ENCODE assay signal across 31 cellular contexts in the genomic region with DNA sequence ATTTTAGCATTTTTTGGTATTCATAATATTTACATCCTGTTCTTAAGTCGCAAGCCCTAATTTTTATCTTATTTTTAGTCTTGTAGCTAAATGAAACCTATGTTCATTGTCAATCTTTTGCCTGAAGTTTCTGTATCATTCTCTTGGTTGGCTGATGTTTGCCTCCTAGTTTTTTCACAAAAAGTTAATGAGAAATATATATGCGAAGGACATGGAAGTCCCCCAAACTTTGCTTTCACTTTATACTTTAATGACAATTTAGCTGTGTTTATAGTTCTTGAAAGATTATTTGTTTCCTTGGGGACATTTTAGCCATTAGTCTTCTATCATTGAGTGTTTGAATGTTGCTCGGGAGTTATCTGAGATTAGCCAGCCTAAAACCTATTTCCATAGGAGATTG.
"Had no signal": no experiment of that assay in that cellular context is flagged by ENCODE, and none has a peak within 500 bp of the region (broad histone marks: within the 10 kb centered on the region; RNA-seq: fewer than 3 reads in every experiment).

No MANE protein-coding gene starts in this region.

- DNase-seq: activated CD4-positive, alpha-beta memory T cell treated with anti-CD3 and anti-CD28 coated beads, Interleukin-2, amount 10 ng/mL, durations not matched to agents 7 days and 5 days; activated CD4-positive, alpha-beta T cell treated with anti-CD3 and anti-CD28 coated beads for 1 hour; activated CD4-positive, alpha-beta T cell treated with anti-CD3 and anti-CD28 coated beads for 4 hours; activated CD4-positive, alpha-beta T cell treated with anti-CD3 and anti-CD28 coated beads, Interleukin-2, amount 10 ng/mL, durations not matched to agents 7 days and 5 days; activated CD4-positive, alpha-beta T cell treated with anti-CD3 and anti-CD28 coated beads, Interleukin-2, amount 50 U/mL, for 4 hours; activated CD8-positive, alpha-beta memory T cell treated with anti-CD3 and anti-CD28 coated beads, Interleukin-2, amount 50 U/mL, for 48 hours; activated gamma-delta T cell; activated naive CD4-positive, alpha-beta T cell; activated naive CD4-positive, alpha-beta T cell treated with anti-CD3 and anti-CD28 coated beads, Interleukin-2, amount 10 ng/mL, durations not matched to agents 7 days and 5 days; activated naive CD8-positive, alpha-beta T cell treated with anti-CD3 and anti-CD28 coated beads, Interleukin-2, amount 10 ng/mL, durations not matched to agents 7 days and 5 days; activated T-cell treated with anti-CD3 and anti-CD28 coated beads for 4 hours; activated T-cell treated with anti-CD3 and anti-CD28 coated beads, Interleukin-2, amount 50 U/mL, for 24 hours; activated T-cell treated with anti-CD3 and anti-CD28 coated beads, Interleukin-2, amount 50 U/mL, for 72 hours; central memory CD4-positive, alpha-beta T cell; cerebellar nuclear complex; colonic mucosa; effector CD8-positive, alpha-beta T cell; esophagus squamous epithelium; head of caudate nucleus; T-helper 17 cell; T1000 had no signal

- H3K4me1 Mint-ChIP-seq: activated CD4-positive, alpha-beta memory T cell treated with anti-CD3 and anti-CD28 coated beads, Interleukin-2, amount 10 ng/mL, durations not matched to agents 7 days and 5 days; activated CD4-positive, alpha-beta T cell treated with anti-CD3 and anti-CD28 coated beads, Interleukin-2, amount 10 ng/mL, durations not matched to agents 7 days and 5 days; activated naive CD4-positive, alpha-beta T cell treated with anti-CD3 and anti-CD28 coated beads, Interleukin-2, amount 10 ng/mL, durations not matched to agents 7 days and 5 days; activated naive CD8-positive, alpha-beta T cell treated with anti-CD3 and anti-CD28 coated beads, Interleukin-2, amount 10 ng/mL, durations not matched to agents 7 days and 5 days; brain had no signal

- H3K9me3 ChIP-seq: ascending aorta, breast epithelium, colonic mucosa, esophagus squamous epithelium had no signal

- H3K4me3 Mint-ChIP-seq: activated CD4-positive, alpha-beta memory T cell treated with anti-CD3 and anti-CD28 coated beads, Interleukin-2, amount 10 ng/mL, durations not matched to agents 7 days and 5 days; activated CD4-positive, alpha-beta T cell treated with anti-CD3 and anti-CD28 coated beads, Interleukin-2, amount 10 ng/mL, durations not matched to agents 7 days and 5 days; activated naive CD4-positive, alpha-beta T cell treated with anti-CD3 and anti-CD28 coated beads, Interleukin-2, amount 10 ng/mL, durations not matched to agents 7 days and 5 days; activated naive CD8-positive, alpha-beta T cell treated with anti-CD3 and anti-CD28 coated beads, Interleukin-2, amount 10 ng/mL, durations not matched to agents 7 days and 5 days; activated T-cell treated with anti-CD3 and anti-CD28 coated beads, Interleukin-2, amount 50 U/mL, for 24 hours; activated T-cell treated with anti-CD3 and anti-CD28 coated beads, Interleukin-2, amount 50 U/mL, for 72 hours; brain; T-helper 17 cell; T-helper 2 cell treated with Interferon-gamma antibody and Interleukin-4, amounts not matched to agents 5 μg/mL and 100 μg/mL, for 36 hours had no signal

- H3K27ac Mint-ChIP-seq: activated CD4-positive, alpha-beta memory T cell treated with anti-CD3 and anti-CD28 coated beads, Interleukin-2, amount 10 ng/mL, durations not matched to agents 7 days and 5 days; activated CD4-positive, alpha-beta T cell treated with anti-CD3 and anti-CD28 coated beads, Interleukin-2, amount 10 ng/mL, durations not matched to agents 7 days and 5 days; activated naive CD4-positive, alpha-beta T cell treated with anti-CD3 and anti-CD28 coated beads, Interleukin-2, amount 10 ng/mL, durations not matched to agents 7 days and 5 days; activated naive CD4-positive, alpha-beta T cell treated with anti-CD3 and anti-CD28 coated beads, Interleukin-2, amount 50 U/mL, for 72 hours; activated naive CD8-positive, alpha-beta T cell treated with anti-CD3 and anti-CD28 coated beads, Interleukin-2, amount 10 ng/mL, durations not matched to agents 7 days and 5 days; activated T-cell treated with anti-CD3 and anti-CD28 coated beads, Interleukin-2, amount 50 U/mL, for 24 hours; activated T-cell treated with anti-CD3 and anti-CD28 coated beads, Interleukin-2, amount 50 U/mL, for 72 hours; brain; T-helper 17 cell; T-helper 2 cell treated with Interferon-gamma antibody and Interleukin-4, amounts not matched to agents 5 μg/mL and 100 μg/mL, for 36 hours had no signal

- FAIRE-seq: endometrium, endothelial cell of umbilical vein, frontal cortex had no signal

- H3K27ac ChIP-seq: ascending aorta, breast epithelium, cardiac muscle cell, colonic mucosa, epithelial cell of prostate, esophagus squamous epithelium had no signal

- H3K36me3 ChIP-seq: ascending aorta, breast epithelium, cardiac muscle cell, colonic mucosa, esophagus squamous epithelium had no signal

- H3K4me3 ChIP-seq: ascending aorta, breast epithelium, cardiac muscle cell, colonic mucosa, esophagus squamous epithelium had no signal

- H3K9me3 Mint-ChIP-seq: activated CD4-positive, alpha-beta memory T cell treated with anti-CD3 and anti-CD28 coated beads, Interleukin-2, amount 10 ng/mL, durations not matched to agents 7 days and 5 days; activated CD4-positive, alpha-beta T cell treated with anti-CD3 and anti-CD28 coated beads, Interleukin-2, amount 10 ng/mL, durations not matched to agents 7 days and 5 days; activated naive CD4-positive, alpha-beta T cell treated with anti-CD3 and anti-CD28 coated beads, Interleukin-2, amount 10 ng/mL, durations not matched to agents 7 days and 5 days; activated naive CD4-positive, alpha-beta T cell treated with anti-CD3 and anti-CD28 coated beads, Interleukin-2, amount 50 U/mL, for 72 hours; activated naive CD8-positive, alpha-beta T cell treated with anti-CD3 and anti-CD28 coated beads, Interleukin-2, amount 10 ng/mL, durations not matched to agents 7 days and 5 days; activated T-cell treated with anti-CD3 and anti-CD28 coated beads, Interleukin-2, amount 50 U/mL, for 24 hours; activated T-cell treated with anti-CD3 and anti-CD28 coated beads, Interleukin-2, amount 50 U/mL, for 72 hours; brain; T-helper 2 cell treated with Interferon-gamma antibody and Interleukin-4, amounts not matched to agents 5 μg/mL and 100 μg/mL, for 36 hours had no signal

- H3K4me1 ChIP-seq: ascending aorta, breast epithelium, colonic mucosa, esophagus squamous epithelium had no signal

- ATAC-seq: T-helper 17 cell had no signal

- H3K27me3 Mint-ChIP-seq: activated CD4-positive, alpha-beta memory T cell treated with anti-CD3 and anti-CD28 coated beads, Interleukin-2, amount 10 ng/mL, durations not matched to agents 7 days and 5 days; activated naive CD4-positive, alpha-beta T cell treated with anti-CD3 and anti-CD28 coated beads, Interleukin-2, amount 10 ng/mL, durations not matched to agents 7 days and 5 days; brain; T-helper 17 cell had no signal

- H3K27me3 ChIP-seq: ascending aorta, breast epithelium, cardiac muscle cell, colonic mucosa, esophagus squamous epithelium had no signal

- H3K36me3 Mint-ChIP-seq: activated naive CD4-positive, alpha-beta T cell treated with anti-CD3 and anti-CD28 coated beads, Interleukin-2, amount 10 ng/mL, durations not matched to agents 7 days and 5 days; activated naive CD4-positive, alpha-beta T cell treated with anti-CD3 and anti-CD28 coated beads, Interleukin-2, amount 50 U/mL, for 72 hours; activated naive CD8-positive, alpha-beta T cell treated with anti-CD3 and anti-CD28 coated beads, Interleukin-2, amount 10 ng/mL, durations not matched to agents 7 days and 5 days; brain had no signal
